ENCODE assay signal across 6 cellular contexts in the genomic region with DNA sequence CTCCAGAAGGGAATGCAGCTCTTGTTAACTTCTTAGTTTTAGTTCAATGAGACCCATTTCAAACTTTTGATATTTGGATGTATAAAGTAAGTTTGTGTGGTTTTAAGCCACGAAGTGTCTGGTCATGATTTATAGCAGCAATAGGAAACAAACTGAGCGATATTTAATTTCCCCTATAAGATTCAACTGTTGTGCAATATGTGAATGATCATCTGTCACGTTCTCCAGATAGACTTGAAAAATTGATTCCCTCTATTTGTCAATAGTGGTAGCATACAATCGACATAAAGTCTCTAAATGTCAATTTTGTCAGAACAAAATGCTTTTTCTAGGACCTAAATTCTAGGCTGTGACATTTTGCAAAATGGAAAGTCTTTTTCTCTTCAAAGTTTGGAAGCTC.
"Had no signal": no experiment of that assay in that cellular context is flagged by ENCODE, and none has a peak within 500 bp of the region (broad histone marks: within the 10 kb centered on the region; RNA-seq: fewer than 3 reads in every experiment).

No MANE protein-coding gene starts in this region.

- H3K4me2 ChIP-seq: KMS-11 had no signal

- H3K9me3 ChIP-seq: HAP-1 had no signal

- ATAC-seq: HCT116 had no signal

- DNase-seq: GOT3, H7, KBM-7 had no signal

- H3K27ac ChIP-seq: KMS-11 had no signal

- H3K4me1 ChIP-seq: HAP-1 had no signal

- H3K4me3 ChIP-seq: HAP-1 had no signal

- H3K36me3 ChIP-seq: HAP-1 had no signal

- H3K9ac ChIP-seq: KMS-11 had no signal
